Comparison of ENCODE assay signal across 2 cellular contexts in the genomic region with DNA sequence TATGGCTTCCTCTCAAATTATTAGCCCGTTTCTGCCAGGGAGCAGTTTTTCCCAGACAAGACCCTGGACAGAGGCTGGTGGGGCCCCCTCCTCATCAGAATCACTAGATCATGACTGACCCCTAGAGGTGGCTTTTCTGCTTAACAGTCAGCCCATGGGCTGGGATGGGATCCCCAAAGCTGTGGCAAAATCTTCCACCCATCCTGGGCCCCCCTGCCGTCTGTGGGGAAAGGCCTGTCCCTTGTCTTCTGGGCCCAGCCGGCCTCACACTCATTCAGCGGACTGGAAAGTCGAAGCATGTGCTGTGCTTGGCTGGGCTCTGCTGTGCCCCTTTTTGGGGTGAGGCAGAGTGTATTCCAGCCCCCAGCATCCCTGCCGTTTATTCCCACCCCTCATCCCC. TPM values are rescaled to one million over a fixed set of nuclear protein-coding genes. Genes with fewer than 3 reads are reported as not detected.
"Had no signal": no experiment of that assay in that cellular context is flagged by ENCODE, and none has a peak within 500 bp of the region (broad histone marks: within the 10 kb centered on the region; RNA-seq: fewer than 3 reads in every experiment).

No MANE protein-coding gene starts in this region.

RNA-seq across cellular contexts. Expression of gene GOLGA8O, which starts 27.9 kb away (rescaled TPM):
- total RNA-seq: bronchial epithelial cell, SK-MEL-5 had no signal
